ENCODE assay signal across 8 cellular contexts in genomic region chr20:2652724-2653510, GRCh38. TPM values are rescaled to one million over a fixed set of nuclear protein-coding genes. Genes with fewer than 3 reads are reported as not detected.
DNase-seq lines count a peak whose midpoint lies in the region; ATAC-seq and TF ChIP-seq lines count a peak whose summit lies in the region.

No MANE protein-coding gene starts in this region.

- intact Hi-C loops in ascending aorta (cut with DNase I) = loop anchor here (1.0 to 10.0 kb wide), 11 partner anchors 11 to 1188 kb away; partner anchors contain the start of genes DNAAF9, IDH3B, NSFL1C and PCED1A

- H3K27me3 ChIP-seq in ascending aorta (no peaks in the 10 kb centered on the region), iPS-15b (ENCODE audit: control insufficient read depth, insufficient read depth, low read length) (no peaks in the 10 kb centered on the region), skeletal muscle tissue (ENCODE audit: control insufficient read depth in 3 of 3, insufficient read depth in 3 of 3, low read length in 3 of 3) (no peaks in the 10 kb centered on the region)

- ATAC-seq in HG02759 (IDR thresholded peaks at IDR 0.05; ENCODE audit: unreplicated experiment) = peak; percentile 48

- no peak for TF ChIP-seq CTCF in ascending aorta (IDR thresholded peaks at IDR 0.05)

- H3K27ac ChIP-seq in ascending aorta (peak overlapping the region; percentile 81 to 82), skeletal muscle tissue (ENCODE audit: low read depth, low read length) (peak overlapping the region; percentile 76)

- no peaks in the 10 kb centered on the region for H3K9me3 ChIP-seq in ascending aorta
- no peaks in the 10 kb centered on the region for H3K9me3 ChIP-seq in iPS-15b (ENCODE audit: control insufficient read depth, insufficient read depth, low read length)
- H3K9me3 ChIP-seq in skeletal muscle tissue (ENCODE audit: control insufficient read depth in 3 of 3, low read length in 3 of 3) = no peaks in the 10 kb centered on the region

- H3K9ac ChIP-seq in iPS-15b (ENCODE audit: low read depth, low read length) = peak overlapping the region; percentile 92
- H3K9ac ChIP-seq in skeletal muscle tissue (ENCODE audit: low read depth in 1 of 3, low read length in 3 of 3) = peak overlapping the region; percentile 84 to 94 (median 85)

- H3K4me3 ChIP-seq in ascending aorta (peak overlapping the region; percentile 69 to 87), iPS-15b (ENCODE audit: low read depth, low read length) (peak overlapping the region; percentile 98), skeletal muscle tissue (ENCODE audit: low read length in 3 of 3) (peak overlapping the region; percentile 91 to 99 (median 99))

- H3K4me1 ChIP-seq in ascending aorta (peaks cover 9 to 15% of the 10 kb centered on the region in 2 donors), iPS-15b (ENCODE audit: control insufficient read depth, insufficient read depth, low read length) (peaks cover 3% of the 10 kb centered on the region), skeletal muscle tissue (ENCODE audit: control insufficient read depth in 3 of 3, insufficient read depth in 3 of 3, low read length in 3 of 3) (peaks cover 18 to 23% (median 20%) of the 10 kb centered on the region in 3 donors)

- H3K36me3 ChIP-seq in ascending aorta (peaks cover 32 to 41% of the 10 kb centered on the region in 2 donors), iPS-15b (ENCODE audit: control insufficient read depth, insufficient read depth, low read length) (peaks cover 41% of the 10 kb centered on the region), skeletal muscle tissue (ENCODE audit: control insufficient read depth in 3 of 3, insufficient read depth in 3 of 3, low read length in 3 of 3) (peaks cover 40 to 42% (median 41%) of the 10 kb centered on the region in 3 donors)

- DNase-seq in activated T-cell treated with anti-CD3 and anti-CD28 coated beads for 4 hours (peak; percentile 39), NCI-H2171 treated with DMSO at 0.1 percent for 48 hours (lab: John Stamatoyannopoulos, UW) (peak; percentile 52), ascending aorta (ENCODE audit: low spot score in 2 of 2) (peak in 1 of 2 donors; percentile 69), cerebellar cortex (ENCODE audit: low spot score) (no peak)
- DNase-seq in activated T-cell treated with anti-CD3 and anti-CD28 coated beads, Interleukin-2, amount 50 U/mL, for 48 hours = no peak

RNA-seq across cellular contexts. Expression of gene NOP56, which starts 0.5 kb away (rescaled TPM):
- total RNA-seq in ascending aorta (32.1 TPM), skeletal muscle tissue (103 TPM)

RNA-seq across cellular contexts. Expression of gene IDH3B, which starts 11.1 kb away (rescaled TPM):
- 24.9 TPM for total RNA-seq in ascending aorta
- 156 TPM for total RNA-seq in skeletal muscle tissue

RNA-seq across cellular contexts. Expression of gene EBF4, which starts 39.7 kb away (rescaled TPM):
- total RNA-seq in ascending aorta = 19.2 TPM
- total RNA-seq in skeletal muscle tissue = 2.6 TPM

Comparison
In these comparisons a context has a peak if more than half of its experiments do, and no peak if none do; other contexts are left out.
1. DNase-seq: peak in activated T-cell treated with anti-CD3 and anti-CD28 coated beads for 4 hours (single experiment) and NCI-H2171 treated with DMSO at 0.1 percent for 48 hours (single experiment); none in activated T-cell treated with anti-CD3 and anti-CD28 coated beads, Interleukin-2, amount 50 U/mL, for 48 hours (0 of 2) and cerebellar cortex (single experiment).
2. Peak in every context shown above with its lines, with median percentiles within 50 percentile points of each other: H3K4me3 ChIP-seq.